In genomic region chr3:188272481-188273372, GRCh38 we compare ENCODE assay signal across 9 cellular contexts.
DNase-seq lines count a peak whose midpoint lies in the region; ATAC-seq and TF ChIP-seq lines count a peak whose summit lies in the region.
"Had no signal": no experiment of that assay in that cellular context is flagged by ENCODE, and none has a peak within 500 bp of the region (broad histone marks: within the 10 kb centered on the region; RNA-seq: fewer than 3 reads in every experiment).

No MANE protein-coding gene starts in this region.

- CTCF ChIA-PET in HEK293T (lab: Yijun Ruan, JAX) (interaction anchor here (0.6 kb wide), 2 partner anchors 90 to 1044 kb away, joined by 3 to 4 read pairs; no protein-coding TSS in a partner anchor), mammary epithelial cell (lab: Charles Lee; ENCODE audit: low non-redundant PET) (no interaction called here)

- H3K4me1 ChIP-seq in mammary epithelial cell (ENCODE audit: insufficient read depth, low read length): peaks cover 36% of the 10 kb centered on the region

- dilution Hi-C loops in mammary epithelial cell (cut with HindIII; ENCODE audit: low sequenced_read_pairs): no loop called here

- peaks cover 46% of the 10 kb centered on the region for H3K4me1 Mint-ChIP-seq in mesothelial cell of epicardium

- peak overlapping the region; percentile 49 for H3K27ac Mint-ChIP-seq in mesothelial cell of epicardium

- ATAC-seq in HG02884 (IDR thresholded peaks at IDR 0.05; ENCODE audit: unreplicated experiment) (no peak), GM18502 (IDR thresholded peaks at IDR 0.05; ENCODE audit: poor library complexity, unreplicated experiment) (no peak)

- no peak overlapping the region for H3K4me2 ChIP-seq in mammary epithelial cell (ENCODE audit: insufficient read depth, low read depth, low read length)

- no peaks in the 10 kb centered on the region for H3K27me3 ChIP-seq in mammary epithelial cell (ENCODE audit: insufficient read depth, low read length)

- WGBS in mammary epithelial cell (ENCODE audit: low coverage, missing lambda C conversion rate): 92% methylated on average over 12 of the region's 12 CpGs

- H3K27ac ChIP-seq in mammary epithelial cell (ENCODE audit: insufficient read depth, low read depth, low read length): no peak overlapping the region

- BruUV-seq in mammary epithelial cell (replicated peaks; lab: Mats Ljungman, UMichigan): no TSS peak

- H4K20me1 ChIP-seq in mammary epithelial cell (ENCODE audit: insufficient read depth, low read length): no peaks in the 10 kb centered on the region

- no peak overlapping the region for H3K4me3 ChIP-seq in mammary epithelial cell (replicated peaks in 1 of 3; ENCODE audit: insufficient read depth in 1 of 3, low read depth in 2 of 3, low read length in 3 of 3)

- no peak overlapping the region for H2AFZ ChIP-seq in mammary epithelial cell (ENCODE audit: low read depth, low read length)

- intact Hi-C loops in mammary epithelial cell (cut with micrococcal nuclease): loop anchor here (5.0 to 10.0 kb wide), 2 partner anchors 118 to 680 kb away; partner anchors contain the start of gene LPP

- POLR2A ChIA-PET in HEK293T (lab: Yijun Ruan, JAX): no interaction called here

- in situ Hi-C loops in mammary epithelial cell (cut with MboI; ENCODE audit: low sequenced_read_pairs in 2 of 2): no loop called here

- TF ChIP-seq CTCF in mammary epithelial cell (conservative IDR thresholded peaks at IDR 0.05 in 1 of 2, IDR thresholded peaks at IDR 0.05 in 1 of 2; ENCODE audit: extremely low read depth in 1 of 2, insufficient read depth in 1 of 2, low read depth in 1 of 2, low read length in 2 of 2) (no peak), mesothelial cell of epicardium (IDR thresholded peaks at IDR 0.05; ENCODE audit: unreplicated experiment) (no peak)

- no peaks in the 10 kb centered on the region for H3K27me3 Mint-ChIP-seq in mesothelial cell of epicardium (ENCODE audit: low read depth)

- H3K9me3 Mint-ChIP-seq in mesothelial cell of epicardium: no peaks in the 10 kb centered on the region

- DNase-seq in A172 (ENCODE audit: low spot score): peak; percentile 95
- no peak for DNase-seq in HEK293T (ENCODE audit: extremely low spot score)
- DNase-seq in mammary epithelial cell: peak; percentile 76
- DNase-seq in mesothelial cell of epicardium (ENCODE audit: low spot score in 2 of 2, unreplicated experiment in 2 of 2): no peak
- DNase-seq in OCI-M2 (lab: John Stamatoyannopoulos, UW; ENCODE audit: unreplicated experiment): no peak
- no peak for DNase-seq in NK-92 (lab: John Stamatoyannopoulos, UW; ENCODE audit: unreplicated experiment)
- DNase-seq: left cardiac atrium had no signal

- H3K9ac ChIP-seq in mammary epithelial cell (ENCODE audit: insufficient read depth, low read length): no peak overlapping the region

- H3K79me2 ChIP-seq in mammary epithelial cell (ENCODE audit: insufficient read depth, low read length): peaks cover 45% of the 10 kb centered on the region

- H3K36me3 Mint-ChIP-seq in mesothelial cell of epicardium: peaks cover 3% of the 10 kb centered on the region

- H3K4me3 Mint-ChIP-seq in mesothelial cell of epicardium: no peak overlapping the region

- no peaks in the 10 kb centered on the region for H3K36me3 ChIP-seq in mammary epithelial cell (ENCODE audit: insufficient read depth, low read length)

- no peaks in the 10 kb centered on the region for H3K9me3 ChIP-seq in mammary epithelial cell (replicated peaks; ENCODE audit: insufficient read depth, low read length)

TF ChIP-seq in HEK293T, 16 proteins besides CTCF, POLR2A, EP300 and RAD21:
- no peak for TF ChIP-seq BHLHE40 (IDR thresholded peaks at IDR 0.05; ENCODE audit: borderline replicate concordance)
- peak; percentile 52; the same call in 1 of the 2 replicates for TF ChIP-seq PKNOX1 (IDR thresholded peaks at IDR 0.05)
- no peak for TF ChIP-seq CTBP1 (IDR thresholded peaks at IDR 0.05; ENCODE audit: borderline replicate concordance)

Comparison
In these comparisons a context has a peak if more than half of its experiments do, and no peak if none do; other contexts are left out.
1. DNase-seq: peak in A172 (single experiment) and mammary epithelial cell (single experiment); none in HEK293T (single experiment), mesothelial cell of epicardium (0 of 2), OCI-M2 (single experiment) and NK-92 (single experiment).